ENCODE assay signal across 8 cellular contexts in genomic region chr3:66997560-66998074, GRCh38. TPM values are rescaled to one million over a fixed set of nuclear protein-coding genes. Genes with fewer than 3 reads are reported as not detected.
DNase-seq lines count a peak whose midpoint lies in the region; ATAC-seq and TF ChIP-seq lines count a peak whose summit lies in the region.

No MANE protein-coding gene starts in this region.

- ATAC-seq in activated CD8-positive, alpha-beta T cell treated with anti-CD3 and anti-CD28 coated beads, Interleukin-2, amount 10 ng/mL, durations not matched to agents 7 days and 5 days: no peak
- ATAC-seq in stimulated activated naive B cell treated with anti-CD40 and anti-IgM and Interleukin-4, amounts not matched to agents 10 μg/mL and 1 μg/mL and 100 μg/mL, for 72 hours (replicated peaks): peak; percentile 2 to 4
- no peak for ATAC-seq in GM21825 (IDR thresholded peaks at IDR 0.05; ENCODE audit: unreplicated experiment)

- POLR2A ChIA-PET in activated CD8-positive, alpha-beta T cell treated with anti-CD3 and anti-CD28 coated beads, Interleukin-2, amount 10 ng/mL, durations not matched to agents 7 days and 5 days (lab: Charles Lee): interaction anchor here (1.3 kb wide), 1 partner anchor 26 kb away, joined by 6 read pairs; no protein-coding TSS in a partner anchor

- H3K27ac Mint-ChIP-seq in activated T-cell treated with anti-CD3 and anti-CD28 coated beads, Interleukin-2, amount 50 U/mL, for 24 hours: peak overlapping the region; percentile 94
- peak overlapping the region; percentile 93 for H3K27ac Mint-ChIP-seq in activated CD8-positive, alpha-beta T cell treated with anti-CD3 and anti-CD28 coated beads, Interleukin-2, amount 10 ng/mL, durations not matched to agents 7 days and 5 days
- peak overlapping the region; percentile 98 for H3K27ac Mint-ChIP-seq in stimulated activated naive B cell treated with anti-CD40 and anti-IgM and Interleukin-4, amounts not matched to agents 10 μg/mL and 1 μg/mL and 100 μg/mL, for 72 hours

- peak overlapping the region; percentile 56 for H3K27ac ChIP-seq in left ventricle myocardium inferior (replicated peaks)

- H3K4me1 Mint-ChIP-seq in activated T-cell treated with anti-CD3 and anti-CD28 coated beads, Interleukin-2, amount 50 U/mL, for 24 hours (ENCODE audit: low read depth): peaks cover 31% of the 10 kb centered on the region
- peaks cover 30% of the 10 kb centered on the region for H3K4me1 Mint-ChIP-seq in activated CD8-positive, alpha-beta T cell treated with anti-CD3 and anti-CD28 coated beads, Interleukin-2, amount 10 ng/mL, durations not matched to agents 7 days and 5 days (ENCODE audit: low read depth)
- H3K4me1 Mint-ChIP-seq in stimulated activated naive B cell treated with anti-CD40 and anti-IgM and Interleukin-4, amounts not matched to agents 10 μg/mL and 1 μg/mL and 100 μg/mL, for 72 hours: peaks cover 10 to 23% of the 10 kb centered on the region in 2 donors

- no peak for TF ChIP-seq CTCF in left ventricle myocardium inferior (IDR thresholded peaks at IDR 0.05; ENCODE audit: borderline replicate concordance)

- H3K36me3 ChIP-seq in left ventricle myocardium inferior: no peaks in the 10 kb centered on the region

- DNase-seq in activated T-cell treated with anti-CD3 and anti-CD28 coated beads, Interleukin-2, amount 50 U/mL, for 24 hours: no peak
- DNase-seq in activated T-cell treated with anti-CD3 and anti-CD28 coated beads for 4 hours (no peak), left ventricle myocardium inferior (no peak), medulla oblongata (ENCODE audit: extremely low spot score) (no peak), OCI-M1 (lab: John Stamatoyannopoulos, UW) (no peak)
- peak; percentile 26 for DNase-seq in activated CD8-positive, alpha-beta T cell treated with anti-CD3 and anti-CD28 coated beads, Interleukin-2, amount 10 ng/mL, durations not matched to agents 7 days and 5 days
- DNase-seq in stimulated activated naive B cell treated with anti-CD40 and anti-IgM and Interleukin-4, amounts not matched to agents 10 μg/mL and 1 μg/mL and 100 μg/mL, for 72 hours: no peak

- H3K27me3 ChIP-seq in left ventricle myocardium inferior (ENCODE audit: low read depth): peaks cover 6% of the 10 kb centered on the region

- no peaks in the 10 kb centered on the region for H3K9me3 ChIP-seq in left ventricle myocardium inferior (replicated peaks)

- CTCF ChIA-PET in activated CD8-positive, alpha-beta T cell treated with anti-CD3 and anti-CD28 coated beads, Interleukin-2, amount 10 ng/mL, durations not matched to agents 7 days and 5 days (lab: Charles Lee): interaction anchor here (0.9 to 3.5 kb wide), 5 partner anchors 8 to 116 kb away, joined by 3 to 40 read pairs (median 5); no protein-coding TSS in a partner anchor

- intact Hi-C loops in left ventricle myocardium inferior (cut with micrococcal nuclease): no loop called here

- H3K36me3 Mint-ChIP-seq in activated T-cell treated with anti-CD3 and anti-CD28 coated beads, Interleukin-2, amount 50 U/mL, for 24 hours (ENCODE audit: low read depth): peaks cover 26% of the 10 kb centered on the region
- peaks cover 8% of the 10 kb centered on the region for H3K36me3 Mint-ChIP-seq in activated CD8-positive, alpha-beta T cell treated with anti-CD3 and anti-CD28 coated beads, Interleukin-2, amount 10 ng/mL, durations not matched to agents 7 days and 5 days (ENCODE audit: low read depth)
- peaks cover 11 to 17% of the 10 kb centered on the region in 2 donors for H3K36me3 Mint-ChIP-seq in stimulated activated naive B cell treated with anti-CD40 and anti-IgM and Interleukin-4, amounts not matched to agents 10 μg/mL and 1 μg/mL and 100 μg/mL, for 72 hours

- peaks cover 29% of the 10 kb centered on the region for H3K27me3 Mint-ChIP-seq in activated T-cell treated with anti-CD3 and anti-CD28 coated beads, Interleukin-2, amount 50 U/mL, for 24 hours
- H3K27me3 Mint-ChIP-seq in activated CD8-positive, alpha-beta T cell treated with anti-CD3 and anti-CD28 coated beads, Interleukin-2, amount 10 ng/mL, durations not matched to agents 7 days and 5 days (ENCODE audit: low read depth): peaks cover 22% of the 10 kb centered on the region
- peaks cover 3 to 8% of the 10 kb centered on the region in 2 donors for H3K27me3 Mint-ChIP-seq in stimulated activated naive B cell treated with anti-CD40 and anti-IgM and Interleukin-4, amounts not matched to agents 10 μg/mL and 1 μg/mL and 100 μg/mL, for 72 hours

- peak overlapping the region; percentile 89 for H3K4me3 Mint-ChIP-seq in activated T-cell treated with anti-CD3 and anti-CD28 coated beads, Interleukin-2, amount 50 U/mL, for 24 hours
- peak overlapping the region; percentile 79 for H3K4me3 Mint-ChIP-seq in activated CD8-positive, alpha-beta T cell treated with anti-CD3 and anti-CD28 coated beads, Interleukin-2, amount 10 ng/mL, durations not matched to agents 7 days and 5 days
- H3K4me3 Mint-ChIP-seq in stimulated activated naive B cell treated with anti-CD40 and anti-IgM and Interleukin-4, amounts not matched to agents 10 μg/mL and 1 μg/mL and 100 μg/mL, for 72 hours: peak overlapping the region; percentile 85 to 95

- H3K4me1 ChIP-seq in left ventricle myocardium inferior: peaks cover 41% of the 10 kb centered on the region

- peak overlapping the region; percentile 96 for H3K4me3 ChIP-seq in left ventricle myocardium inferior

- H3K9me3 Mint-ChIP-seq in activated T-cell treated with anti-CD3 and anti-CD28 coated beads, Interleukin-2, amount 50 U/mL, for 24 hours: no peaks in the 10 kb centered on the region
- no peaks in the 10 kb centered on the region for H3K9me3 Mint-ChIP-seq in activated CD8-positive, alpha-beta T cell treated with anti-CD3 and anti-CD28 coated beads, Interleukin-2, amount 10 ng/mL, durations not matched to agents 7 days and 5 days (ENCODE audit: insufficient read depth)
- peaks cover 0 to 2% of the 10 kb centered on the region in 2 donors for H3K9me3 Mint-ChIP-seq in stimulated activated naive B cell treated with anti-CD40 and anti-IgM and Interleukin-4, amounts not matched to agents 10 μg/mL and 1 μg/mL and 100 μg/mL, for 72 hours

RNA-seq across cellular contexts. Expression of gene KBTBD8, which starts 0.5 kb away (rescaled TPM):
- total RNA-seq in activated CD8-positive, alpha-beta T cell treated with anti-CD3 and anti-CD28 coated beads, Interleukin-2, amount 10 ng/mL, durations not matched to agents 7 days and 5 days: 10 to 100 TPM; 10.8 to 12.9 TPM
- total RNA-seq in left ventricle myocardium inferior: 3.6 TPM

Comparison
In these comparisons a context has a peak if more than half of its experiments do, and no peak if none do; other contexts are left out.
1. ATAC-seq: peak in stimulated activated naive B cell treated with anti-CD40 and anti-IgM and Interleukin-4, amounts not matched to agents 10 μg/mL and 1 μg/mL and 100 μg/mL, for 72 hours (2 of 2); none in activated CD8-positive, alpha-beta T cell treated with anti-CD3 and anti-CD28 coated beads, Interleukin-2, amount 10 ng/mL, durations not matched to agents 7 days and 5 days (single experiment) and GM21825 (single experiment).
2. Peak in every context shown above with its lines, with median percentiles within 50 percentile points of each other: H3K27ac Mint-ChIP-seq and H3K4me3 Mint-ChIP-seq.